20 cellular contexts compared by ENCODE assay signal in genomic region chr12:125004621-125005020, GRCh38. TPM values are rescaled to one million over a fixed set of nuclear protein-coding genes. Genes with fewer than 3 reads are reported as not detected.
DNase-seq lines count a peak whose midpoint lies in the region; ATAC-seq, FAIRE-seq and TF ChIP-seq lines count a peak whose summit lies in the region.
"Had no signal": no experiment of that assay in that cellular context is flagged by ENCODE, and none has a peak within 500 bp of the region (broad histone marks: within the 10 kb centered on the region; RNA-seq: fewer than 3 reads in every experiment).

No MANE protein-coding gene starts in this region.

- H3K9me3 Mint-ChIP-seq in CD14-positive monocyte = no peaks in the 10 kb centered on the region
- H3K9me3 Mint-ChIP-seq: CD4-positive, alpha-beta memory T cell; GM23338; H9 had no signal

- no peak overlapping the region for H3K9ac ChIP-seq in Karpas-422 (ENCODE audit: low read length)
- H3K9ac ChIP-seq: BLaER1 had no signal

- no peak overlapping the region for H2AFZ ChIP-seq in Karpas-422 (ENCODE audit: low read length)
- H2AFZ ChIP-seq: GM23338 had no signal

- H3K27me3 ChIP-seq in Karpas-422 (ENCODE audit: low read length) = no peaks in the 10 kb centered on the region
- H3K27me3 ChIP-seq: BLaER1 had no signal

- ATAC-seq in A549 = no peak
- ATAC-seq in SK-N-SH treated with all-trans-retinoic acid at 6 μM for 48 hours = no peak
- ATAC-seq: GM23338, HCT116 had no signal

- H3K27ac ChIP-seq in A549 = no peak overlapping the region
- 0 out of 2 replicates have a peak overlapping the region, but pooled peaks have one; percentile 22 for H3K27ac ChIP-seq in Karpas-422 (ENCODE audit: low read length)
- H3K27ac ChIP-seq: BLaER1, C4-2B had no signal

- DNase-seq in A549 (ENCODE audit: low read depth in 1 of 2, low spot score in 1 of 2) = no peak
- no peak for DNase-seq in CD14-positive monocyte (ENCODE audit: low spot score)
- no peak for DNase-seq in Karpas-422
- no peak for DNase-seq in stimulated activated naive CD4-positive, alpha-beta T cell (lab: John Stamatoyannopoulos, UW)
- no peak for DNase-seq in hippocampal formation (lab: John Stamatoyannopoulos, UW)
- DNase-seq: Calu3; CD4-positive, alpha-beta memory T cell; COR-L47; DMS53; DMS79 treated with DMSO at 0.1 percent for 48 hours; GF-D8; H9 had no signal

- TF ChIP-seq RAD21 in A549 (conservative IDR thresholded peaks at IDR 0.05 in 1 of 2, IDR thresholded peaks at IDR 0.05 in 1 of 2) = no peak

- H3K4me1 ChIP-seq in A549 (no peaks in the 10 kb centered on the region), Karpas-422 (ENCODE audit: low read length) (peaks cover 35% of the 10 kb centered on the region)

- CTCF ChIA-PET in A549 (lab: Yijun Ruan, JAX) = no interaction called here

- no peak for TF ChIP-seq POLR2A in A549 (IDR thresholded peaks at IDR 0.05; ENCODE audit: low read length)

- H3K9me2 ChIP-seq in Karpas-422 (replicated peaks; ENCODE audit: insufficient read depth, low read length) = no peaks in the 10 kb centered on the region

- no peak overlapping the region for H3K4me3 Mint-ChIP-seq in CD14-positive monocyte
- H3K4me3 Mint-ChIP-seq: B cell; CD4-positive, alpha-beta memory T cell; GM23338; H9 had no signal

- H3K27me3 Mint-ChIP-seq in CD14-positive monocyte (ENCODE audit: low read depth in 3 of 3) = no peaks in the 10 kb centered on the region
- H3K27me3 Mint-ChIP-seq: B cell; CD4-positive, alpha-beta memory T cell had no signal

- no peak for TF ChIP-seq EP300 in A549 (IDR thresholded peaks at IDR 0.05)

- WGBS in A549 (ENCODE audit: missing lambda C conversion rate) = 94% methylated on average over 6 of the region's 6 CpGs

- intact Hi-C loops in CD14-positive monocyte (cut with micrococcal nuclease) = no loop called here

- FAIRE-seq in A549 (lab: Jason Lieb, UNC) = no peak
- FAIRE-seq: GM12891, GM18507 had no signal

- H3K36me3 ChIP-seq in Karpas-422 (ENCODE audit: insufficient read depth, low read length) = peaks cover 27% of the 10 kb centered on the region

- H3K9me3 ChIP-seq in A549 (no peaks in the 10 kb centered on the region), Karpas-422 (ENCODE audit: low read length) (no peaks in the 10 kb centered on the region)
- H3K9me3 ChIP-seq: BLaER1 had no signal

- H3K27ac Mint-ChIP-seq in CD14-positive monocyte = peak overlapping the region in 6 of 7 donors; percentile 15 to 66 (median 52)
- H3K27ac Mint-ChIP-seq: B cell; CD4-positive, alpha-beta memory T cell had no signal

- H3K4me2 ChIP-seq in A549 = no peak overlapping the region
- H3K4me2 ChIP-seq in Karpas-422 (ENCODE audit: low read depth, low read length, poor library complexity, severe bottlenecking) = no peak overlapping the region
- H3K4me2 ChIP-seq: BLaER1, GM23338 had no signal

- no peaks in the 10 kb centered on the region for H3K4me1 Mint-ChIP-seq in CD14-positive monocyte
- H3K4me1 Mint-ChIP-seq: H9 had no signal

- POLR2A ChIA-PET in A549 (lab: Yijun Ruan, JAX) = no interaction called here

- H3K4me3 ChIP-seq in A549 (no peak overlapping the region), Karpas-422 (ENCODE audit: low read length) (no peak overlapping the region)
- H3K4me3 ChIP-seq: BLaER1, GM23338 had no signal

- peaks cover 65% of the 10 kb centered on the region for H4K20me1 ChIP-seq in Karpas-422 (ENCODE audit: insufficient read depth, low read depth, low read length)

- H3K79me2 ChIP-seq in Karpas-422 (ENCODE audit: low read length) = peaks cover 97% of the 10 kb centered on the region

- no peak for TF ChIP-seq CTCF in A549 (IDR thresholded peaks at IDR 0.05)
- TF ChIP-seq CTCF in CD14-positive monocyte (IDR thresholded peaks at IDR 0.05) = no peak

- peaks cover 17 to 65% of the 10 kb centered on the region in 2 donors for H3K36me3 Mint-ChIP-seq in CD14-positive monocyte

TF ChIP-seq in A549, 52 proteins besides CTCF, POLR2A, EP300 and RAD21:
- TF ChIP-seq NR3C1 (IDR thresholded peaks at IDR 0.05) (no peak), SMC3 (IDR thresholded peaks at IDR 0.05) (no peak), MAFK (IDR thresholded peaks at IDR 0.05; ENCODE audit: partially characterized antibody) (peak; percentile 73)

TF ChIP-seq in SK-N-SH treated with all-trans-retinoic acid at 6 μM for 48 hours, 23 proteins besides CTCF, POLR2A, EP300 and RAD21:
- no peak for TF ChIP-seq OSR1 (CRISPR knock-in tag; IDR thresholded peaks at IDR 0.05)
- TF ChIP-seq POU6F1 (CRISPR knock-in tag; IDR thresholded peaks at IDR 0.05; ENCODE audit: borderline replicate concordance, low read depth) = no peak
- no peak for TF ChIP-seq ZFP30 (CRISPR knock-in tag; IDR thresholded peaks at IDR 0.05)
- no peak for TF ChIP-seq ZNF70 (CRISPR knock-in tag; IDR thresholded peaks at IDR 0.05)
- no peak for TF ChIP-seq TOX (CRISPR knock-in tag; IDR thresholded peaks at IDR 0.05; ENCODE audit: borderline replicate concordance)
- TF ChIP-seq TCF4 (CRISPR knock-in tag; IDR thresholded peaks at IDR 0.05; ENCODE audit: borderline replicate concordance) = no peak
- TF ChIP-seq ARNTL (CRISPR knock-in tag; IDR thresholded peaks at IDR 0.05; ENCODE audit: borderline replicate concordance, low read depth) = no peak
- TF ChIP-seq ZNF565 (CRISPR knock-in tag; conservative IDR thresholded peaks at IDR 0.05; ENCODE audit: low read depth) = no peak
- TF ChIP-seq ISL1 (CRISPR knock-in tag; IDR thresholded peaks at IDR 0.05) = no peak
- TF ChIP-seq GLIS3 (CRISPR knock-in tag; IDR thresholded peaks at IDR 0.05) = no peak
- no peak for TF ChIP-seq ESRRG (CRISPR knock-in tag; IDR thresholded peaks at IDR 0.05)
- no peak for TF ChIP-seq TSHZ2 (CRISPR knock-in tag; IDR thresholded peaks at IDR 0.05)
- no peak for TF ChIP-seq ZC3H10 (CRISPR knock-in tag; IDR thresholded peaks at IDR 0.05)
- no peak for TF ChIP-seq PPARA (CRISPR knock-in tag; IDR thresholded peaks at IDR 0.05; ENCODE audit: borderline replicate concordance)
- TF ChIP-seq RARB (CRISPR knock-in tag; IDR thresholded peaks at IDR 0.05) = no peak
- no peak for TF ChIP-seq SNAI2 (CRISPR knock-in tag; IDR thresholded peaks at IDR 0.05)
- no peak for TF ChIP-seq CSDC2 (CRISPR knock-in tag; IDR thresholded peaks at IDR 0.05)
- TF ChIP-seq ZNF8 (CRISPR knock-in tag; IDR thresholded peaks at IDR 0.05) = no peak
- TF ChIP-seq BACH2 (CRISPR knock-in tag; IDR thresholded peaks at IDR 0.05; ENCODE audit: borderline replicate concordance) = no peak

RNA-seq across cellular contexts. Expression of gene BRI3BP, which starts 11.2 kb away (rescaled TPM):
- polyA plus RNA-seq in A549 (2011; rRNA removed) (23.7 and 25.0 TPM in 2 replicates), A549 (2017; fragmentation: RNase III; extraction: RNeasy Plus Mini Kit Qiagen cat#74134 plus additional on column Dnase treatment) (21.6 to 25.9 TPM (median 23.5 TPM) in 3 replicates), CD14-positive monocyte (1 to 10 TPM; 5.0 to 6.9 TPM)
- polyA plus RNA-seq in A549 (2012; cell fraction: cytosol; rRNA removed) = 13.6 and 17.2 TPM in 2 replicates
- polyA plus RNA-seq in A549 (2012; cell fraction: nucleus; rRNA removed) = 7.2 and 9.0 TPM in 2 replicates
- polyA minus RNA-seq in A549 (2011; rRNA and poly(A)+ RNA removed) = 17.5 and 17.8 TPM in 2 replicates
- total RNA-seq in Karpas-422 (2014; rRNA removed; shearing (Covaris generic); ENCODE audit: low replicate concordance) = 48.9 and 52.9 TPM in 2 replicates

RNA-seq across cellular contexts. Expression of gene DHX37, which starts 15.7 kb away (rescaled TPM):
- 16.7 and 20.4 TPM in 2 replicates for polyA plus RNA-seq in A549 (2011; rRNA removed)
- polyA plus RNA-seq in A549 (2012; cell fraction: cytosol; rRNA removed) = 36.3 and 44.9 TPM in 2 replicates
- polyA plus RNA-seq in A549 (2012; cell fraction: nucleus; rRNA removed) = 104 and 118 TPM in 2 replicates
- 37.5 to 37.7 TPM (median 37.6 TPM) in 3 replicates for polyA plus RNA-seq in A549 (2017; fragmentation: RNase III; extraction: RNeasy Plus Mini Kit Qiagen cat#74134 plus additional on column Dnase treatment)
- 28.6 and 47.1 TPM in 2 replicates for polyA minus RNA-seq in A549 (2011; rRNA and poly(A)+ RNA removed)
- 1 to 10 TPM; 1.4 to 1.8 TPM for polyA plus RNA-seq in CD14-positive monocyte
- 10.8 and 23.7 TPM in 2 replicates for total RNA-seq in Karpas-422 (2014; rRNA removed; shearing (Covaris generic); ENCODE audit: low replicate concordance)

Comparison
In these comparisons a context has a peak if more than half of its experiments do, and no peak if none do; other contexts are left out.
1. RNA of gene DHX37, which starts 15.7 kb away (polyA plus RNA-seq): 16.7 to 118 TPM in A549; 1.4 to 1.8 TPM in CD14-positive monocyte; every median in the first group is over 4 times any median in the second.